1 cellular context compared by ENCODE assay signal in the genomic region with DNA sequence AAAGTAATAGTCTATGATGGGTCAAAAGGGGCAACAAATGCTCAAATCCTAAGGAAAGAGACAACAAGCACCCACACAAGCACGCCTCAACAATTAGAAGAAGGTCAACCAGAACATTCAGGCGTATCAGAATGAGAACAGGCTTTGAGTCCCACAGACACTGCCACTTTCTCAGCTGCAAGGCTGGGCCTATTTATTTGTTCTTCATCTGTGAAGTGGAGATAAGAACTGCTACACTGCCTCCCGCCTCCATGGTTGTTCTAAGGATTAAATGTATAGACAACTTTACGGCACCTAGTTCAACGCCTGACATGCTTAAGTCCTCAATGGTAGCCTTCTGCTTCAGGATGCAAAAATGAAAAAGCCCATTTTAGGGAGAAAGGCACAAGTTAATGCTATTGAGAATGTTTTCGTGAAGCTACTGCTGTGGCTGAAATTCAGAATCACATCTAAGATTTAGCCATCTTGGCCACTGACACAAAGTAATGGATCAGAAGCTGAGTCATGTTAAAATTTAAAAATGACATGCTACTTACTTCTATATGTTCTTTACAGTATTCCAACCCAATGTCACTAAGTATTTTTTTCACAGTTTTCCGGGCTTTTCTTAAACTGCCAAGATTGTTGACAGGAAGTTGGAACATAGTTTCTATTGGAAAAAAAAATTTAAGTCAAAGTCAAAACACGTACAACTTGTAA.
A peak's percentile ranks its signal among the peaks of the same experiment; 100 is the strongest.
TF ChIP-seq lines count a peak whose summit lies in the region.

No MANE protein-coding gene starts in this region.

TF ChIP-seq in K562, 482 proteins besides CTCF, POLR2A, EP300 and RAD21 (continued from another document and continues in another):
- TF ChIP-seq BRCA1 (IDR thresholded peaks at IDR 0.05) (no peak), BRCA1 (CRISPR knock-in tag; IDR thresholded peaks at IDR 0.05) (no peak), ETV6 (IDR thresholded peaks at IDR 0.05; ENCODE audit: borderline replicate concordance in 1 of 2, low read depth in 2 of 2, low read length in 1 of 2) (no peak), ETV6 (CRISPR knock-in tag; IDR thresholded peaks at IDR 0.05; ENCODE audit: borderline replicate concordance) (no peak), MEF2A (IDR thresholded peaks at IDR 0.05; ENCODE audit: control insufficient read depth, low read depth, low read length) (no peak), HNRNPL (IDR thresholded peaks at IDR 0.05; ENCODE audit: low read depth, low read length) (no peak), RAD51 (IDR thresholded peaks at IDR 0.05; ENCODE audit: borderline replicate concordance, low read depth) (no peak; the same call in 1 of the 2 replicates), ZNF184 (CRISPR knock-in tag; IDR thresholded peaks at IDR 0.05) (no peak), TRIM28 (IDR thresholded peaks at IDR 0.05) (peak; percentile 79; the same call in 1 of the 2 replicates), ZNF239 (CRISPR knock-in tag; IDR thresholded peaks at IDR 0.05) (no peak), PRPF4 (IDR thresholded peaks at IDR 0.05; ENCODE audit: insufficient read depth, low read depth, low read length, poor library complexity, severe bottlenecking) (no peak), TGIF2 (CRISPR knock-in tag; IDR thresholded peaks at IDR 0.05) (no peak), PML (IDR thresholded peaks at IDR 0.05; ENCODE audit: low read length) (peak; percentile 94), RBM22 (IDR thresholded peaks at IDR 0.05; ENCODE audit: low read depth, low read length, poor library complexity, severe bottlenecking) (no peak), ZNF12 (CRISPR knock-in tag; IDR thresholded peaks at IDR 0.05) (no peak), SMAD3 (CRISPR knock-in tag; conservative IDR thresholded peaks at IDR 0.05) (no peak), FOXK1 (CRISPR knock-in tag; IDR thresholded peaks at IDR 0.05; ENCODE audit: borderline replicate concordance) (no peak), ADNP (tag; IDR thresholded peaks at IDR 0.05) (no peak), CC2D1A (IDR thresholded peaks at IDR 0.05) (peak; percentile 85; the same call in 1 of the 2 replicates), SIRT6 (IDR thresholded peaks at IDR 0.05; ENCODE audit: low read depth, low read length) (no peak), U2AF2 (optimal IDR thresholded peaks at IDR 0.05; ENCODE audit: low read depth, low read length) (no peak), XRCC5 (IDR thresholded peaks at IDR 0.05; ENCODE audit: low read depth, low read length) (no peak), SNRNP70 (optimal IDR thresholded peaks at IDR 0.05; ENCODE audit: low read depth, low read length) (no peak), ELF2 (CRISPR knock-in tag; IDR thresholded peaks at IDR 0.05) (no peak), RBM25 (IDR thresholded peaks at IDR 0.05; ENCODE audit: low read depth, low read length, severe bottlenecking) (no peak), BHLHE40 (IDR thresholded peaks at IDR 0.05; ENCODE audit: low read length) (peak; percentile 83), HNRNPH1 (optimal IDR thresholded peaks at IDR 0.05; ENCODE audit: low read depth, low read length) (no peak), TOE1 (IDR thresholded peaks at IDR 0.05; ENCODE audit: borderline replicate concordance) (no peak), TOE1 (CRISPR knock-in tag; IDR thresholded peaks at IDR 0.05; ENCODE audit: borderline replicate concordance, low read depth) (no peak), FOXA3 (CRISPR knock-in tag; conservative IDR thresholded peaks at IDR 0.05 in 1 of 2, IDR thresholded peaks at IDR 0.05 in 1 of 2) (peak; percentile 86 to 88), ESRRB (CRISPR knock-in tag; IDR thresholded peaks at IDR 0.05; ENCODE audit: borderline replicate concordance) (no peak), DDX20 (tag; IDR thresholded peaks at IDR 0.05; ENCODE audit: low read depth) (no peak), ZNF197 (CRISPR knock-in tag; IDR thresholded peaks at IDR 0.05; ENCODE audit: low read depth) (0 out of 2 replicates have a peak, but pooled peaks have one; percentile 22), CBX5 (IDR thresholded peaks at IDR 0.05; ENCODE audit: borderline replicate concordance, low read depth) (no peak), SIX5 (IDR thresholded peaks at IDR 0.05; ENCODE audit: borderline replicate concordance in 1 of 2, insufficient read depth in 1 of 2, low read depth in 1 of 2, low read length in 2 of 2) (no peak), ZC3H8 (IDR thresholded peaks at IDR 0.05) (no peak), CBX1 (IDR thresholded peaks at IDR 0.05; ENCODE audit: low read depth) (no peak), BRF1 (IDR thresholded peaks at IDR 0.05; ENCODE audit: borderline replicate concordance, extremely low read depth, insufficient read length) (no peak), RBM17 (IDR thresholded peaks at IDR 0.05; ENCODE audit: borderline replicate concordance, low read depth, low read length) (no peak), SNIP1 (IDR thresholded peaks at IDR 0.05; ENCODE audit: low read depth) (no peak), CBX8 (IDR thresholded peaks at IDR 0.05; ENCODE audit: borderline replicate concordance, extremely low read depth, low read depth, low read length, poor library complexity, severe bottlenecking) (no peak), IRF2 (CRISPR knock-in tag; IDR thresholded peaks at IDR 0.05) (no peak)
- TF ChIP-seq, protein P1, sequence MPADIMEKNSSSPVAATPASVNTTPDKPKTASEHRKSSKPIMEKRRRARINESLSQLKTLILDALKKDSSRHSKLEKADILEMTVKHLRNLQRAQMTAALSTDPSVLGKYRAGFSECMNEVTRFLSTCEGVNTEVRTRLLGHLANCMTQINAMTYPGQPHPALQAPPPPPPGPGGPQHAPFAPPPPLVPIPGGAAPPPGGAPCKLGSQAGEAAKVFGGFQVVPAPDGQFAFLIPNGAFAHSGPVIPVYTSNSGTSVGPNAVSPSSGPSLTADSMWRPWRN (IDR thresholded peaks at IDR 0.05; ENCODE audit: low read depth), result peak; percentile 40
- TF ChIP-seq, protein P2, sequence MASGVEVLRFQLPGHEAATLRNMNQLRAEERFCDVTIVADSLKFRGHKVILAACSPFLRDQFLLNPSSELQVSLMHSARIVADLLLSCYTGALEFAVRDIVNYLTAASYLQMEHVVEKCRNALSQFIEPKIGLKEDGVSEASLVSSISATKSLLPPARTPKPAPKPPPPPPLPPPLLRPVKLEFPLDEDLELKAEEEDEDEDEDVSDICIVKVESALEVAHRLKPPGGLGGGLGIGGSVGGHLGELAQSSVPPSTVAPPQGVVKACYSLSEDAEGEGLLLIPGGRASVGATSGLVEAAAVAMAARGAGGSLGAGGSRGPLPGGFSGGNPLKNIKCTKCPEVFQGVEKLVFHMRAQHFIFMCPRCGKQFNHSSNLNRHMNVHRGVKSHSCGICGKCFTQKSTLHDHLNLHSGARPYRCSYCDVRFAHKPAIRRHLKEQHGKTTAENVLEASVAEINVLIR (CRISPR knock-in tag; IDR thresholded peaks at IDR 0.05), result no peak
- TF ChIP-seq, protein P3, sequence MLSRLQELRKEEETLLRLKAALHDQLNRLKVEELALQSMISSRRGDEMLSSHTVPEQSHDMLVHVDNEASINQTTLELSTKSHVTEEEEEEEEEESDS (CRISPR knock-in tag; IDR thresholded peaks at IDR 0.05), result no peak
- TF ChIP-seq, protein P4, sequence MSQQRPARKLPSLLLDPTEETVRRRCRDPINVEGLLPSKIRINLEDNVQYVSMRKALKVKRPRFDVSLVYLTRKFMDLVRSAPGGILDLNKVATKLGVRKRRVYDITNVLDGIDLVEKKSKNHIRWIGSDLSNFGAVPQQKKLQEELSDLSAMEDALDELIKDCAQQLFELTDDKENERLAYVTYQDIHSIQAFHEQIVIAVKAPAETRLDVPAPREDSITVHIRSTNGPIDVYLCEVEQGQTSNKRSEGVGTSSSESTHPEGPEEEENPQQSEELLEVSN (IDR thresholded peaks at IDR 0.05; ENCODE audit: borderline replicate concordance in 1 of 2, extremely low read depth in 1 of 2, insufficient read depth in 1 of 2, insufficient read length in 1 of 2, low read depth in 1 of 2, low read length in 1 of 2, poor library complexity in 1 of 2, severe bottlenecking in 1 of 2), result peak; percentile 14 to 32
- TF ChIP-seq, protein P5, sequence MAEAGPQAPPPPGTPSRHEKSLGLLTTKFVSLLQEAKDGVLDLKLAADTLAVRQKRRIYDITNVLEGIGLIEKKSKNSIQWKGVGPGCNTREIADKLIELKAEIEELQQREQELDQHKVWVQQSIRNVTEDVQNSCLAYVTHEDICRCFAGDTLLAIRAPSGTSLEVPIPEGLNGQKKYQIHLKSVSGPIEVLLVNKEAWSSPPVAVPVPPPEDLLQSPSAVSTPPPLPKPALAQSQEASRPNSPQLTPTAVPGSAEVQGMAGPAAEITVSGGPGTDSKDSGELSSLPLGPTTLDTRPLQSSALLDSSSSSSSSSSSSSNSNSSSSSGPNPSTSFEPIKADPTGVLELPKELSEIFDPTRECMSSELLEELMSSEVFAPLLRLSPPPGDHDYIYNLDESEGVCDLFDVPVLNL (CRISPR knock-in tag; IDR thresholded peaks at IDR 0.05; ENCODE audit: low read depth), result no peak
- TF ChIP-seq, protein P6, sequence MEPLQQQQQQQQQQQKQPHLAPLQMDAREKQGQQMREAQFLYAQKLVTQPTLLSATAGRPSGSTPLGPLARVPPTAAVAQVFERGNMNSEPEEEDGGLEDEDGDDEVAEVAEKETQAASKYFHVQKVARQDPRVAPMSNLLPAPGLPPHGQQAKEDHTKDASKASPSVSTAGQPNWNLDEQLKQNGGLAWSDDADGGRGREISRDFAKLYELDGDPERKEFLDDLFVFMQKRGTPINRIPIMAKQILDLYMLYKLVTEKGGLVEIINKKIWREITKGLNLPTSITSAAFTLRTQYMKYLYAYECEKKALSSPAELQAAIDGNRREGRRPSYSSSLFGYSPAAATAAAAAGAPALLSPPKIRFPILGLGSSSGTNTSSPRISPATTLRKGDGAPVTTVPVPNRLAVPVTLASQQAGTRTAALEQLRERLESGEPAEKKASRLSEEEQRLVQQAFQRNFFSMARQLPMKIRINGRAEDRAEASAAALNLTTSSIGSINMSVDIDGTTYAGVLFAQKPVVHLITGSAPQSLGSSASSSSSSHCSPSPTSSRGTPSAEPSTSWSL (CRISPR knock-in tag; IDR thresholded peaks at IDR 0.05; ENCODE audit: borderline replicate concordance), result no peak
- TF ChIP-seq, protein P7, sequence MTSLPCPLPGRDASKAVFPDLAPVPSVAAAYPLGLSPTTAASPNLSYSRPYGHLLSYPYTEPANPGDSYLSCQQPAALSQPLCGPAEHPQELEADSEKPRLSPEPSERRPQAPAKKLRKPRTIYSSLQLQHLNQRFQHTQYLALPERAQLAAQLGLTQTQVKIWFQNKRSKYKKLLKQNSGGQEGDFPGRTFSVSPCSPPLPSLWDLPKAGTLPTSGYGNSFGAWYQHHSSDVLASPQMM (CRISPR knock-in tag; IDR thresholded peaks at IDR 0.05), result no peak
- TF ChIP-seq, protein P8, sequence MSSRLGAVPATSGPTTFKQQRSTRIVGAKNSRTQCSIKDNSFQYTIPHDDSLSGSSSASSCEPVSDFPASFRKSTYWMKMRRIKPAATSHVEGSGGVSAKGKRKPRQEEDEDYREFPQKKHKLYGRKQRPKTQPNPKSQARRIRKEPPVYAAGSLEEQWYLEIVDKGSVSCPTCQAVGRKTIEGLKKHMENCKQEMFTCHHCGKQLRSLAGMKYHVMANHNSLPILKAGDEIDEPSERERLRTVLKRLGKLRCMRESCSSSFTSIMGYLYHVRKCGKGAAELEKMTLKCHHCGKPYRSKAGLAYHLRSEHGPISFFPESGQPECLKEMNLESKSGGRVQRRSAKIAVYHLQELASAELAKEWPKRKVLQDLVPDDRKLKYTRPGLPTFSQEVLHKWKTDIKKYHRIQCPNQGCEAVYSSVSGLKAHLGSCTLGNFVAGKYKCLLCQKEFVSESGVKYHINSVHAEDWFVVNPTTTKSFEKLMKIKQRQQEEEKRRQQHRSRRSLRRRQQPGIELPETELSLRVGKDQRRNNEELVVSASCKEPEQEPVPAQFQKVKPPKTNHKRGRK (tag; IDR thresholded peaks at IDR 0.05), result no peak
- TF ChIP-seq, protein P9, sequence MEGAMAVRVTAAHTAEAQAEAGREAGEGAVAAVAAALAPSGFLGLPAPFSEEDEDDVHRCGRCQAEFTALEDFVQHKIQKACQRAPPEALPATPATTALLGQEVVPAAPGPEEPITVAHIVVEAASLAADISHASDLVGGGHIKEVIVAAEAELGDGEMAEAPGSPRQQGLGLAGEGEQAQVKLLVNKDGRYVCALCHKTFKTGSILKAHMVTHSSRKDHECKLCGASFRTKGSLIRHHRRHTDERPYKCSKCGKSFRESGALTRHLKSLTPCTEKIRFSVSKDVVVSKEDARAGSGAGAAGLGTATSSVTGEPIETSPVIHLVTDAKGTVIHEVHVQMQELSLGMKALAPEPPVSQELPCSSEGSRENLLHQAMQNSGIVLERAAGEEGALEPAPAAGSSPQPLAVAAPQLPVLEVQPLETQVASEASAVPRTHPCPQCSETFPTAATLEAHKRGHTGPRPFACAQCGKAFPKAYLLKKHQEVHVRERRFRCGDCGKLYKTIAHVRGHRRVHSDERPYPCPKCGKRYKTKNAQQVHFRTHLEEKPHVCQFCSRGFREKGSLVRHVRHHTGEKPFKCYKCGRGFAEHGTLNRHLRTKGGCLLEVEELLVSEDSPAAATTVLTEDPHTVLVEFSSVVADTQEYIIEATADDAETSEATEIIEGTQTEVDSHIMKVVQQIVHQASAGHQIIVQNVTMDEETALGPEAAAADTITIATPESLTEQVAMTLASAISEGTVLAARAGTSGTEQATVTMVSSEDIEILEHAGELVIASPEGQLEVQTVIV (CRISPR knock-in tag; IDR thresholded peaks at IDR 0.05; ENCODE audit: borderline replicate concordance), result peak; percentile 18; the same call in 1 of the 2 replicates
- TF ChIP-seq, protein P10, sequence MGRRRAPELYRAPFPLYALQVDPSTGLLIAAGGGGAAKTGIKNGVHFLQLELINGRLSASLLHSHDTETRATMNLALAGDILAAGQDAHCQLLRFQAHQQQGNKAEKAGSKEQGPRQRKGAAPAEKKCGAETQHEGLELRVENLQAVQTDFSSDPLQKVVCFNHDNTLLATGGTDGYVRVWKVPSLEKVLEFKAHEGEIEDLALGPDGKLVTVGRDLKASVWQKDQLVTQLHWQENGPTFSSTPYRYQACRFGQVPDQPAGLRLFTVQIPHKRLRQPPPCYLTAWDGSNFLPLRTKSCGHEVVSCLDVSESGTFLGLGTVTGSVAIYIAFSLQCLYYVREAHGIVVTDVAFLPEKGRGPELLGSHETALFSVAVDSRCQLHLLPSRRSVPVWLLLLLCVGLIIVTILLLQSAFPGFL (CRISPR knock-in tag; IDR thresholded peaks at IDR 0.05), result no peak
- TF ChIP-seq, protein P11, sequence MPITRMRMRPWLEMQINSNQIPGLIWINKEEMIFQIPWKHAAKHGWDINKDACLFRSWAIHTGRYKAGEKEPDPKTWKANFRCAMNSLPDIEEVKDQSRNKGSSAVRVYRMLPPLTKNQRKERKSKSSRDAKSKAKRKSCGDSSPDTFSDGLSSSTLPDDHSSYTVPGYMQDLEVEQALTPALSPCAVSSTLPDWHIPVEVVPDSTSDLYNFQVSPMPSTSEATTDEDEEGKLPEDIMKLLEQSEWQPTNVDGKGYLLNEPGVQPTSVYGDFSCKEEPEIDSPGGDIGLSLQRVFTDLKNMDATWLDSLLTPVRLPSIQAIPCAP (CRISPR knock-in tag; IDR thresholded peaks at IDR 0.05; ENCODE audit: borderline replicate concordance), result no peak
- TF ChIP-seq, protein P12, sequence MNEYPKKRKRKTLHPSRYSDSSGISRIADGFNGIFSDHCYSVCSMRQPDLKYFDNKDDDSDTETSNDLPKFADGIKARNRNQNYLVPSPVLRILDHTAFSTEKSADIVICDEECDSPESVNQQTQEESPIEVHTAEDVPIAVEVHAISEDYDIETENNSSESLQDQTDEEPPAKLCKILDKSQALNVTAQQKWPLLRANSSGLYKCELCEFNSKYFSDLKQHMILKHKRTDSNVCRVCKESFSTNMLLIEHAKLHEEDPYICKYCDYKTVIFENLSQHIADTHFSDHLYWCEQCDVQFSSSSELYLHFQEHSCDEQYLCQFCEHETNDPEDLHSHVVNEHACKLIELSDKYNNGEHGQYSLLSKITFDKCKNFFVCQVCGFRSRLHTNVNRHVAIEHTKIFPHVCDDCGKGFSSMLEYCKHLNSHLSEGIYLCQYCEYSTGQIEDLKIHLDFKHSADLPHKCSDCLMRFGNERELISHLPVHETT (CRISPR knock-in tag; conservative IDR thresholded peaks at IDR 0.05 in 1 of 2, IDR thresholded peaks at IDR 0.05 in 1 of 2), result no peak
